Comparison of ENCODE assay signal across 1 cellular context in genomic region chrX:41010188-41010846, GRCh38.
TF ChIP-seq lines count a peak whose summit lies in the region.

No MANE protein-coding gene starts in this region.

TF ChIP-seq in K562, 482 proteins besides CTCF, POLR2A, EP300 and RAD21 (continued from another document and continues in another):
- TF ChIP-seq ZSCAN29 (IDR thresholded peaks at IDR 0.05) (no peak), LEF1 (IDR thresholded peaks at IDR 0.05) (peak; percentile 56), ASH1L (IDR thresholded peaks at IDR 0.05; ENCODE audit: borderline replicate concordance, low read depth, partially characterized antibody) (no peak), CTBP1 (IDR thresholded peaks at IDR 0.05; ENCODE audit: borderline replicate concordance) (peak; percentile 49; the same call in 1 of the 2 replicates), NFIC (IDR thresholded peaks at IDR 0.05) (peak; percentile 94), NR4A1 (CRISPR knock-in tag; IDR thresholded peaks at IDR 0.05) (no peak), NR4A1 (tag; IDR thresholded peaks at IDR 0.05) (no peak), FOS (IDR thresholded peaks at IDR 0.05; ENCODE audit: extremely low read depth, insufficient read length) (no peak), CXXC5 (CRISPR knock-in tag; IDR thresholded peaks at IDR 0.05) (peak; percentile 37), BDP1 (IDR thresholded peaks at IDR 0.05; ENCODE audit: insufficient read depth, insufficient read length) (no peak), ZNF280B (CRISPR knock-in tag; IDR thresholded peaks at IDR 0.05) (no peak), MAFG (tag; conservative IDR thresholded peaks at IDR 0.05) (0 out of 2 replicates have a peak, but pooled peaks have one; percentile 32), SPI1 (IDR thresholded peaks at IDR 0.05; ENCODE audit: borderline replicate concordance, low read depth, low read length) (no peak; the same call in 1 of the 2 replicates), SMARCE1 (IDR thresholded peaks at IDR 0.05) (peak; percentile 18; the same call in 1 of the 2 replicates), CBFA2T3 (IDR thresholded peaks at IDR 0.05) (peak; percentile 47), CREB1 (IDR thresholded peaks at IDR 0.05) (peak; percentile 47; the same call in 1 of the 2 replicates), CREB1 (CRISPR knock-in tag; IDR thresholded peaks at IDR 0.05) (no peak), HINFP (tag; conservative IDR thresholded peaks at IDR 0.05; ENCODE audit: low read depth) (no peak), ETV5 (CRISPR knock-in tag; IDR thresholded peaks at IDR 0.05; ENCODE audit: low read depth) (peak; percentile 79), ZBED1 (IDR thresholded peaks at IDR 0.05) (no peak), NCOA2 (IDR thresholded peaks at IDR 0.05; ENCODE audit: partially characterized antibody in 2 of 2) (no peak), ZNF41 (CRISPR knock-in tag; conservative IDR thresholded peaks at IDR 0.05) (no peak), THRAP3 (IDR thresholded peaks at IDR 0.05; ENCODE audit: borderline replicate concordance) (no peak), ZNF592 (IDR thresholded peaks at IDR 0.05) (peak; percentile 40; the same call in 1 of the 2 replicates), CHD4 (IDR thresholded peaks at IDR 0.05; ENCODE audit: insufficient read depth, insufficient replicate concordance, low read depth, low read length, poor library complexity, severe bottlenecking) (no peak), ZNF764 (CRISPR knock-in tag; IDR thresholded peaks at IDR 0.05; ENCODE audit: low read depth) (no peak), ZNF639 (CRISPR knock-in tag; conservative IDR thresholded peaks at IDR 0.05 in 1 of 2, IDR thresholded peaks at IDR 0.05 in 1 of 2) (no peak; a peak in 2 of 4 replicates), POLR3A (IDR thresholded peaks at IDR 0.05; ENCODE audit: borderline replicate concordance, extremely low read depth, insufficient read depth, insufficient read length) (no peak), ZKSCAN3 (CRISPR knock-in tag; IDR thresholded peaks at IDR 0.05) (no peak), KDM1A (IDR thresholded peaks at IDR 0.05) (peak; percentile 68 to 76; a peak in 3 of 4 replicates), SMAD3 (CRISPR knock-in tag; conservative IDR thresholded peaks at IDR 0.05) (no peak), BCOR (IDR thresholded peaks at IDR 0.05) (no peak; the same call in 1 of the 2 replicates), NEUROD1 (IDR thresholded peaks at IDR 0.05; ENCODE audit: borderline replicate concordance, low read depth, low read length, partially characterized antibody) (peak; percentile 12), MEF2A (IDR thresholded peaks at IDR 0.05; ENCODE audit: control insufficient read depth, low read depth, low read length) (no peak), CCNT2 (IDR thresholded peaks at IDR 0.05; ENCODE audit: borderline replicate concordance, extremely low read depth, insufficient read length, low read depth, low read length) (peak; percentile 52), ZNF121 (CRISPR knock-in tag; conservative IDR thresholded peaks at IDR 0.05) (no peak), MYC (IDR thresholded peaks at IDR 0.05; ENCODE audit: low read depth, low read length) (peak; percentile 49; the same call in 1 of the 2 replicates), MYC (CRISPR knock-in tag; IDR thresholded peaks at IDR 0.05; ENCODE audit: borderline replicate concordance, low read depth) (no peak), TRIM24 (IDR thresholded peaks at IDR 0.05) (peak in 1 of 2 experiments; percentile 67; a peak in 2 of 4 replicates), ZNF408 (CRISPR knock-in tag; IDR thresholded peaks at IDR 0.05; ENCODE audit: low read depth) (no peak), ZFP30 (CRISPR knock-in tag; IDR thresholded peaks at IDR 0.05; ENCODE audit: borderline replicate concordance) (no peak), E2F3 (CRISPR knock-in tag; IDR thresholded peaks at IDR 0.05) (no peak), NKRF (IDR thresholded peaks at IDR 0.05; ENCODE audit: borderline replicate concordance) (no peak), ZKSCAN8 (CRISPR knock-in tag; IDR thresholded peaks at IDR 0.05) (no peak), ZNF551 (CRISPR knock-in tag; IDR thresholded peaks at IDR 0.05) (no peak), KDM2B (CRISPR knock-in tag; IDR thresholded peaks at IDR 0.05) (no peak), PCBP2 (IDR thresholded peaks at IDR 0.05; ENCODE audit: low read depth, low read length, poor library complexity, severe bottlenecking) (no peak), MED1 (CRISPR knock-in tag; IDR thresholded peaks at IDR 0.05; ENCODE audit: borderline replicate concordance) (no peak), HNRNPL (IDR thresholded peaks at IDR 0.05; ENCODE audit: low read depth, low read length) (no peak), ZNF717 (CRISPR knock-in tag; IDR thresholded peaks at IDR 0.05) (no peak), GATAD2A (IDR thresholded peaks at IDR 0.05) (no peak), PHB2 (IDR thresholded peaks at IDR 0.05; ENCODE audit: low read depth) (no peak), FOXK2 (conservative IDR thresholded peaks at IDR 0.05 in 1 of 2, IDR thresholded peaks at IDR 0.05 in 1 of 2; ENCODE audit: low read depth in 2 of 2) (peak in 1 of 2 experiments; percentile 43; a peak in 1 of 4 replicates), BRD9 (IDR thresholded peaks at IDR 0.05; ENCODE audit: low read depth, partially characterized antibody) (no peak), PHF8 (IDR thresholded peaks at IDR 0.05; ENCODE audit: borderline replicate concordance, low read length) (peak; percentile 60; the same call in 1 of the 2 replicates), SRF (CRISPR knock-in tag; IDR thresholded peaks at IDR 0.05) (0 out of 4 replicates have a peak, but pooled peaks of 1 of the 2 experiments have one; percentile 29), EWSR1 (IDR thresholded peaks at IDR 0.05; ENCODE audit: borderline replicate concordance, low read depth, partially characterized antibody) (no peak), TFAP4 (CRISPR knock-in tag; IDR thresholded peaks at IDR 0.05; ENCODE audit: borderline replicate concordance) (peak; percentile 83; the same call in 1 of the 2 replicates), CBX1 (IDR thresholded peaks at IDR 0.05; ENCODE audit: low read depth) (no peak), ZNF431 (CRISPR knock-in tag; IDR thresholded peaks at IDR 0.05) (no peak), ARID2 (IDR thresholded peaks at IDR 0.05) (no peak)
